Comparison of ENCODE assay signal across 8 cellular contexts in the genomic region with DNA sequence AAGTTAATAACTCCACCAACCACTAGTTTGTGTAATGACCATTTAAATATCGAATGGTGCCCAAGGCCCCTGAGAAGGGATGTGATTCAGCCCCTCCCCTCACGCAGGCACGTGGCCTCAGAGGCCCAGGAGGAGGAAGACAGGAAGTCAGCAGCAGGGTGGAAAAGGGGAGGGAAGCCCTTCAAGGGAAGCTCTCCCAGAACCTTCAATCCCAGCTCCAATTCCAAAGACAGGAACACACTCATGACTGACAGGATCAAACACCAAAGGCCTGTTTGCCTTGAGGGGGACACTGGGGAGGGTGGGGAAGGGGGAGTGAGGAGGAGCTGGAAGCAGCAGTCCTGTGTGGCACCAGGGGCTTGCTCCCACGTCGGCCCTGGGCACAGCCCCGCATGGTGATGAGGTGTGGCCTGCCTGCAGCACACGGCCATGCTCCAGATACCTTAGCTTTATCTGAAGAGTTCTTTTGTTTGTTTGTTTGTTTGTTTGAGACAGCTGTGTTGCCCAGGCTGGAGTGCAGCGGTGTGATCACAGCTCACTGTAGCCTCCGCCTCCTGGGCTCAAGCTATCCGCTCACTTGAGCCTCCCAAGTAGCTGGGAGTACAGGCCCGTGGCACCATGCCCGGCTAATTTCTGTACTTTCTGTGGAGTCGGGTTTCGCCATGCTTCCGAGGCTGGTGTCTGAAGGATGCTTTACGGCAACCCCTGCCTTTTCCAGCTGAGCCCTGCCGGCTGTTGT.
DNase-seq lines count a peak whose midpoint lies in the region; ATAC-seq and TF ChIP-seq lines count a peak whose summit lies in the region.

No MANE protein-coding gene starts in this region.

- CTCF ChIA-PET in CD4-positive, alpha-beta memory T cell (lab: Charles Lee; ENCODE audit: partially characterized antibody), result no interaction called here

- H3K27ac Mint-ChIP-seq in CD4-positive, alpha-beta memory T cell, result peak overlapping the region in 5 of 7 donors; percentile 57 to 79 (median 77)

- peaks cover 6 to 26% of the 10 kb centered on the region in 2 donors for H3K36me3 Mint-ChIP-seq in CD4-positive, alpha-beta memory T cell

- in situ Hi-C loops in KBM-7 (cut with MboI; ENCODE audit: low pct_unique_long_range_greater_than_20kb, low sequenced_read_pairs), result no loop called here

- TF ChIP-seq CTCF in heart left ventricle (IDR thresholded peaks at IDR 0.05), result no peak
- TF ChIP-seq CTCF in spleen (IDR thresholded peaks at IDR 0.05 in 8 of 11, conservative IDR thresholded peaks at IDR 0.05 in 3 of 11), result peak in 1 of 11 experiments; percentile 7

- no peak overlapping the region for H3K27ac ChIP-seq in CD4-positive, alpha-beta memory T cell (ENCODE audit: low read depth, low read length)
- peak overlapping the region in 6 of 12 donors; percentile 45 to 93 (median 70) for H3K27ac ChIP-seq in heart left ventricle
- peak overlapping the region in 7 of 8 donors; percentile 12 to 89 (median 64) for H3K27ac ChIP-seq in spleen

- H3K9me3 ChIP-seq in CD4-positive, alpha-beta memory T cell (ENCODE audit: control insufficient read depth in 1 of 2, low read length in 2 of 2), result no peaks in the 10 kb centered on the region
- H3K9me3 ChIP-seq in heart left ventricle (no peaks in the 10 kb centered on the region), spleen (no peaks in the 10 kb centered on the region)

- H3K27me3 Mint-ChIP-seq in CD4-positive, alpha-beta memory T cell, result no peaks in the 10 kb centered on the region

- no peaks in the 10 kb centered on the region for H3K36me3 ChIP-seq in CD4-positive, alpha-beta memory T cell (ENCODE audit: insufficient read depth, low read length)
- H3K36me3 ChIP-seq in heart left ventricle (no peaks in the 10 kb centered on the region), spleen (peaks cover 0 to 12% (median 0%) of the 10 kb centered on the region in 6 donors)

- POLR2A ChIA-PET in CD4-positive, alpha-beta memory T cell (lab: Charles Lee; ENCODE audit: partially characterized antibody), result interaction anchor here (1.7 kb wide), 1 partner anchor 37 kb away, joined by 4 read pairs; no protein-coding TSS in a partner anchor

- H3K4me3 ChIP-seq in CD4-positive, alpha-beta memory T cell (ENCODE audit: low read length in 2 of 2), result no peak overlapping the region
- no peak overlapping the region for H3K4me3 ChIP-seq in heart left ventricle
- no peak overlapping the region for H3K4me3 ChIP-seq in spleen

- no peak for DNase-seq in CD4-positive, alpha-beta memory T cell
- peak; percentile 42 for DNase-seq in KBM-7
- peak; percentile 28 for DNase-seq in UCSD-AML1 (lab: John Stamatoyannopoulos, UW; ENCODE audit: unreplicated experiment)
- peak in 3 of 5 donors; percentile 54 to 62 (median 57) for DNase-seq in heart left ventricle
- peak; percentile 76 for DNase-seq in spleen
- no peak for DNase-seq in T-helper 9 cell
- no peak for DNase-seq in cortex of kidney (lab: John Stamatoyannopoulos, UW)

- no peak for ATAC-seq in heart left ventricle
- no peak for ATAC-seq in HG03175 (IDR thresholded peaks at IDR 0.05; ENCODE audit: unreplicated experiment)

- no peak for TF ChIP-seq POLR2A in heart left ventricle (IDR thresholded peaks at IDR 0.05)
- no peak for TF ChIP-seq POLR2A in spleen (IDR thresholded peaks at IDR 0.05)

- H3K4me1 ChIP-seq in CD4-positive, alpha-beta memory T cell (ENCODE audit: insufficient read depth, low read length), result peaks cover 97% of the 10 kb centered on the region
- peaks cover 37 to 99% (median 87%) of the 10 kb centered on the region in 12 donors for H3K4me1 ChIP-seq in heart left ventricle
- H3K4me1 ChIP-seq in spleen, result peaks cover 70 to 100% (median 98%) of the 10 kb centered on the region in 6 donors

- H3K4me1 Mint-ChIP-seq in CD4-positive, alpha-beta memory T cell, result peaks cover 72 to 96% (median 86%) of the 10 kb centered on the region in 4 donors

- H3K4me3 Mint-ChIP-seq in CD4-positive, alpha-beta memory T cell, result peak overlapping the region in 7 of 8 donors; percentile 25 to 82 (median 66)

- no peaks in the 10 kb centered on the region for H3K27me3 ChIP-seq in CD4-positive, alpha-beta memory T cell (ENCODE audit: insufficient read depth, low read length)
- H3K27me3 ChIP-seq in heart left ventricle (no peaks in the 10 kb centered on the region), spleen (replicated peaks in 1 of 7) (no peaks in the 10 kb centered on the region)

- peaks cover 0 to 5% (median 0%) of the 10 kb centered on the region in 8 donors for H3K9me3 Mint-ChIP-seq in CD4-positive, alpha-beta memory T cell

- 53 to 60% (median 55%) methylated on average over 17 of the region's 17 CpGs for whole genome bisulfite sequencing in heart left ventricle, 4 donors
- WGBS in spleen, 5 donors, result 52 to 64% (median 55%) methylated on average over 15 to 17 of the region's 17 CpGs

- intact Hi-C loops in CD4-positive, alpha-beta memory T cell (cut with micrococcal nuclease), result no loop called here
- intact Hi-C loops in heart left ventricle (cut with DNase I) (no loop called here), spleen (cut with DNase I; ENCODE audit: low total_unique reads) (no loop called here)

Comparison
In these comparisons a context has a peak if more than half of its experiments do, and no peak if none do; other contexts are left out.
1. DNase-seq: peak in KBM-7 (single experiment), UCSD-AML1 (single experiment), heart left ventricle (3 of 5) and spleen (single experiment); none in CD4-positive, alpha-beta memory T cell (0 of 5), T-helper 9 cell (single experiment) and cortex of kidney (single experiment).